ENCODE assay signal across 26 cellular contexts in the genomic region with DNA sequence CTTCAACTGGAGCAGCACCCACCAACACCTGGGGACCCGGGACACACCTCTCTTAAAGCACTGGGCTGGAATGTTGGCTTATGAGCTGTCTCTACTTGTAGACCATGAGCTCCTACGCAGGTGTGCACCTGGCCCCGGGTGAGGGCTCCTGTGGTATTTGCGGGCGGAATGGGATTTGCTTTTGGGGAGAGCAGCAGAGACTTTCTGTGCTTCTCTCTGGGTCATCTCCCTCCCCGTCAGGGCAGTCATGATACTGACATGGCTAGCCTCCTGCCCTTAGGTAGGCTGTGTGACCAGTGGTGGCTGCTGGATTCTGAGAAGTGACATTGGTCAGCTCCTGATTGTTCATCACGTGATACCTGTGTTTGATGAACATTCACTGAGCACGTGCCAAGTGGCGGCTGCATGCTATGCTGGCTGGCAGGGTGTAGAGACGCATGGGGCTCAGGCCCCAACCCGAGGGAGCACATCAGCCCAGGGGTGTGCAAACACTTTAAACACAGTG. TPM values are rescaled to one million over a fixed set of nuclear protein-coding genes. Genes with fewer than 3 reads are reported as not detected.
"Had no signal": no experiment of that assay in that cellular context is flagged by ENCODE, and none has a peak within 500 bp of the region (broad histone marks: within the 10 kb centered on the region; RNA-seq: fewer than 3 reads in every experiment).

No MANE protein-coding gene starts in this region.

- H3K4me3 Mint-ChIP-seq: activated T-helper 1 cell treated with anti-CD3 and anti-CD28 coated beads, Interleukin-12 subunit alpha, Interleukin-12 subunit beta, Interleukin-2, Interleukin-4 antibody, amounts not matched to agents 30 ng/mL and 10 ng/mL and 1 ng/mL, durations not matched to agents 14 hours and 24 hours and 36 hours; neural crest cell; stimulated activated effector memory CD8-positive, alpha-beta T cell treated with anti-CD3 and anti-CD28 coated beads, Interleukin-12 subunit alpha, Interleukin-12 subunit beta, amount 100 ng/mL, for 72 hours had no signal

- H3K4me1 ChIP-seq: heart left ventricle, upper lobe of left lung had no signal

- H3K27ac ChIP-seq: heart left ventricle, left ventricle myocardium inferior, thoracic aorta, upper lobe of left lung, WERI-Rb-1 had no signal

- H3K27ac Mint-ChIP-seq: activated naive CD4-positive, alpha-beta T cell treated with anti-CD3 and anti-CD28 coated beads, Interleukin-2, amount 50 U/mL, for 72 hours; activated T-helper 1 cell treated with anti-CD3 and anti-CD28 coated beads, Interleukin-12 subunit alpha, Interleukin-12 subunit beta, Interleukin-2, Interleukin-4 antibody, amounts not matched to agents 30 ng/mL and 10 ng/mL and 1 ng/mL, durations not matched to agents 14 hours and 24 hours and 36 hours; progenitor cell of endocrine pancreas; stimulated activated effector memory CD8-positive, alpha-beta T cell treated with anti-CD3 and anti-CD28 coated beads, Interleukin-12 subunit alpha, Interleukin-12 subunit beta, amount 100 ng/mL, for 72 hours had no signal

- H3K4me1 Mint-ChIP-seq: stimulated activated effector memory CD8-positive, alpha-beta T cell treated with anti-CD3 and anti-CD28 coated beads, Interleukin-12 subunit alpha, Interleukin-12 subunit beta, amount 100 ng/mL, for 72 hours had no signal

- H3K9me3 Mint-ChIP-seq: activated naive CD4-positive, alpha-beta T cell treated with anti-CD3 and anti-CD28 coated beads, Interleukin-2, amount 50 U/mL, for 72 hours; neural crest cell; stimulated activated effector memory CD8-positive, alpha-beta T cell treated with anti-CD3 and anti-CD28 coated beads, Interleukin-12 subunit alpha, Interleukin-12 subunit beta, amount 100 ng/mL, for 72 hours had no signal

- H3K4me3 ChIP-seq: heart left ventricle, left ventricle myocardium inferior, thoracic aorta, upper lobe of left lung had no signal

- H3K9me3 ChIP-seq: left ventricle myocardium inferior, thoracic aorta, upper lobe of left lung had no signal

- H3K36me3 Mint-ChIP-seq: activated naive CD4-positive, alpha-beta T cell treated with anti-CD3 and anti-CD28 coated beads, Interleukin-2, amount 50 U/mL, for 72 hours; stimulated activated effector memory CD8-positive, alpha-beta T cell treated with anti-CD3 and anti-CD28 coated beads, Interleukin-12 subunit alpha, Interleukin-12 subunit beta, amount 100 ng/mL, for 72 hours had no signal

- H3K27me3 ChIP-seq: upper lobe of left lung had no signal

- ATAC-seq: activated naive CD4-positive, alpha-beta T cell treated with anti-CD3 and anti-CD28 coated beads, Interleukin-2, amount 50 U/mL, for 72 hours; heart left ventricle; right cardiac atrium; stimulated activated effector memory CD8-positive, alpha-beta T cell treated with anti-CD3 and anti-CD28 coated beads, Interleukin-12 subunit alpha, Interleukin-12 subunit beta, amount 100 ng/mL, for 72 hours had no signal

- H3K36me3 ChIP-seq: heart left ventricle, left ventricle myocardium inferior, thoracic aorta, upper lobe of left lung, WERI-Rb-1 had no signal

- DNase-seq: activated CD4-positive, alpha-beta T cell treated with anti-CD3 and anti-CD28 coated beads, Interleukin-2, amount 50 U/mL, for 48 hours; activated gamma-delta T cell treated with Interleukin-2 at 50 U/mL for 16 hours; amniotic stem cell; dermis blood vessel endothelial cell; effector memory CD4-positive, alpha-beta T cell; foreskin melanocyte; heart left ventricle; left ventricle myocardium inferior; right cardiac atrium; small intestine; stimulated activated CD4-positive, alpha-beta T cell treated with anti-CD3 and anti-CD28 coated beads, Interleukin-15, amount 100 ng/mL, for 24 hours; stimulated activated CD4-positive, alpha-beta T cell treated with anti-CD3 and anti-CD28 coated beads, Interleukin-4, amount 100 ng/mL, for 1 hour; SW 1271; upper lobe of left lung; WERI-Rb-1 had no signal

RNA-seq across cellular contexts. Expression of a gene that starts 52.0 kb away (rescaled TPM):
- total RNA-seq: activated T-helper 1 cell treated with anti-CD3 and anti-CD28 coated beads, Interleukin-12 subunit alpha, Interleukin-12 subunit beta, Interleukin-2, Interleukin-4 antibody, amounts not matched to agents 30 ng/mL and 10 ng/mL and 1 ng/mL, durations not matched to agents 14 hours and 24 hours and 36 hours; cardiac septum; dermis blood vessel endothelial cell; fibroblast of lung; kidney epithelial cell; myocyte; neural crest cell; osteoblast; right cardiac atrium had no signal
- polyA plus RNA-seq: fibroblast of lung, heart left ventricle, right cardiac atrium had no signal
